25 cellular contexts compared by ENCODE assay signal in the genomic region with DNA sequence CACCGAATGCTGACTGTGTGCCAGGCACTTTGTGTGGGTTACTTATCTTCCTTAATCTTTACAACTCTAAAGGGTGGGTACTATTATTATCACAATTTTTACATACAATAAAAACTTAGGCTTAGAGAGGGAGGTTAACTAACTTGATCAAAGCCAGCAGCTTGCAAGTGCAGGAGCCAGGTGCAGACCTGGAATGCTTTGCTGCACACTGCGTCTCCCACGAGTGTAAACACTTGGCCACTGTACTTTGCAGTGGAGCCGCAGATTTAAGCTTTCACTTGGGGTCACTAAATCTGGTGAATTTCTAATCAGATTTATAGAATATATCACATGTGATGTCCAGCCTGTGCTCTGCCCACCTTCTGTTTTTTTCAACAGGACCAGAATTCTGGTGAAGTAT. TPM values are rescaled to one million over a fixed set of nuclear protein-coding genes. Genes with fewer than 3 reads are reported as not detected.
A peak's percentile ranks its signal among the peaks of the same experiment; 100 is the strongest.
DNase-seq lines count a peak whose midpoint lies in the region; ATAC-seq and TF ChIP-seq lines count a peak whose summit lies in the region.
"Had no signal": no experiment of that assay in that cellular context is flagged by ENCODE, and none has a peak within 500 bp of the region (broad histone marks: within the 10 kb centered on the region; RNA-seq: fewer than 3 reads in every experiment).

No MANE protein-coding gene starts in this region.

- H3K9me1 ChIP-seq in IMR-90 (ENCODE audit: insufficient read depth, low read length), result peaks cover 35% of the 10 kb centered on the region

- H3K36me3 ChIP-seq in IMR-90 (ENCODE audit: control insufficient read depth, insufficient read depth, low read length) (peaks cover 31% of the 10 kb centered on the region), mesenchymal stem cell (ENCODE audit: control insufficient read depth in 1 of 2, insufficient read depth in 2 of 2, low read depth in 1 of 2, low read length in 2 of 2) (peaks cover 33 to 66% of the 10 kb centered on the region in 2 experiments), smooth muscle cell (ENCODE audit: low read depth) (peaks cover 11% of the 10 kb centered on the region)

- H3K56ac ChIP-seq in IMR-90 (ENCODE audit: extremely low read depth, insufficient read depth, low read length) (no peak overlapping the region), H9 (ENCODE audit: insufficient read length, low read depth, low read length) (no peak overlapping the region)

- TF ChIP-seq RAD21 in IMR-90 (IDR thresholded peaks at IDR 0.05; ENCODE audit: low read length), result no peak

- H3K4me2 ChIP-seq in IMR-90 (ENCODE audit: low read depth, low read length) (no peak overlapping the region), mesenchymal stem cell (ENCODE audit: low read length, poor library complexity, severe bottlenecking) (no peak overlapping the region), smooth muscle cell (peak overlapping the region; percentile 5), H9 (ENCODE audit: insufficient read depth, insufficient read length, low read length) (no peak overlapping the region)
- H3K4me2 ChIP-seq: A549, BLaER1, PC-9 had no signal

- peak overlapping the region in 1 of 2 experiments; percentile 19; a peak in 2 of 4 replicates for H4K8ac ChIP-seq in IMR-90 (ENCODE audit: low read depth in 2 of 2, low read length in 2 of 2)
- no peak overlapping the region for H4K8ac ChIP-seq in mesenchymal stem cell (ENCODE audit: low read length)
- no peak overlapping the region for H4K8ac ChIP-seq in H9 (replicated peaks; ENCODE audit: insufficient read length, low read depth, low read length)

- H3K79me1 ChIP-seq in IMR-90 (ENCODE audit: low read depth in 1 of 2, low read length in 2 of 2), result peaks cover 39 to 76% of the 10 kb centered on the region in 2 experiments
- peaks cover 17% of the 10 kb centered on the region for H3K79me1 ChIP-seq in mesenchymal stem cell (replicated peaks; ENCODE audit: low read length, poor library complexity, severe bottlenecking)
- peaks cover 3% of the 10 kb centered on the region for H3K79me1 ChIP-seq in H9 (ENCODE audit: insufficient read depth, low read depth, low read length, poor library complexity, severe bottlenecking)

- H3K23ac ChIP-seq in IMR-90 (ENCODE audit: low read depth, low read length), result peak overlapping the region; percentile 7; the same call in 1 of the 2 replicates
- no peak overlapping the region for H3K23ac ChIP-seq in mesenchymal stem cell (ENCODE audit: low read length in 2 of 2)
- H3K23ac ChIP-seq in H9 (ENCODE audit: insufficient read length, low read depth, low read length), result no peak overlapping the region

- no peak overlapping the region for H3T11ph ChIP-seq in H9 (ENCODE audit: low read length)

- intact Hi-C loops in IMR-90 (cut with micrococcal nuclease), result loop anchor here (5.0 kb wide), 1 partner anchor 42 kb away; no protein-coding TSS in a partner anchor

- H4K20me1 ChIP-seq in IMR-90 (ENCODE audit: insufficient read depth, low read length) (peaks cover 12% of the 10 kb centered on the region; the same call in 1 of the 2 replicates), smooth muscle cell (ENCODE audit: low read depth) (peaks cover 77% of the 10 kb centered on the region), H9 (ENCODE audit: control insufficient read depth, insufficient read depth, insufficient read length) (no peaks in the 10 kb centered on the region)

- POLR2A ChIA-PET in IMR-90 (lab: Charles Lee; ENCODE audit: unreplicated experiment), result no interaction called here

- H3K27ac Mint-ChIP-seq in brain (peak overlapping the region in 3 of 5 experiments; percentile 29 to 84 (median 48)), H9 (no peak overlapping the region)
- H3K27ac Mint-ChIP-seq in stimulated activated memory B cell treated with anti-CD40 and anti-IgM and Interleukin-4, amounts not matched to agents 10 μg/mL and 1 μg/mL and 100 μg/mL, for 72 hours, result no peak overlapping the region
- H3K27ac Mint-ChIP-seq: CD8-positive, alpha-beta T cell had no signal

- H2AK9ac ChIP-seq in IMR-90 (replicated peaks; ENCODE audit: low read depth, low read length, poor library complexity), result no peak overlapping the region

- peak overlapping the region; percentile 59; the same call in 1 of the 2 replicates for H3K27ac ChIP-seq in IMR-90 (ENCODE audit: insufficient read depth, low read length)
- no peak overlapping the region for H3K27ac ChIP-seq in mesenchymal stem cell (ENCODE audit: low read length, poor library complexity, severe bottlenecking)
- peak overlapping the region; percentile 62 for H3K27ac ChIP-seq in smooth muscle cell (ENCODE audit: low read depth)
- H3K27ac ChIP-seq in H9 (ENCODE audit: insufficient read length, low read depth, low read length), result no peak overlapping the region
- H3K27ac ChIP-seq: A549, BLaER1, PC-9, RWPE1 had no signal

- H3K36me3 Mint-ChIP-seq in brain, result peaks cover 43% of the 10 kb centered on the region
- no peaks in the 10 kb centered on the region for H3K36me3 Mint-ChIP-seq in stimulated activated memory B cell treated with anti-CD40 and anti-IgM and Interleukin-4, amounts not matched to agents 10 μg/mL and 1 μg/mL and 100 μg/mL, for 72 hours
- H3K36me3 Mint-ChIP-seq in H9 (ENCODE audit: insufficient read depth in 1 of 3, low read depth in 3 of 3), result peaks cover 13 to 32% (median 28%) of the 10 kb centered on the region in 3 experiments
- H3K36me3 Mint-ChIP-seq: CD8-positive, alpha-beta T cell had no signal

- in situ Hi-C loops in IMR-90 (cut with MboI; ENCODE audit: low sequenced_read_pairs), result no loop called here

- H2AFZ ChIP-seq in IMR-90 (replicated peaks; ENCODE audit: low read length, poor library complexity) (no peak overlapping the region), mesenchymal stem cell (ENCODE audit: low read depth, low read length) (no peak overlapping the region), smooth muscle cell (ENCODE audit: low read depth) (no peak overlapping the region), H9 (ENCODE audit: low read length) (no peak overlapping the region)
- H2AFZ ChIP-seq: GM23248, PC-9 had no signal

- H3K9ac ChIP-seq in IMR-90 (ENCODE audit: low read depth, low read length) (no peak overlapping the region), mesenchymal stem cell (ENCODE audit: low read length) (no peak overlapping the region), smooth muscle cell (ENCODE audit: low read depth) (no peak overlapping the region), H9 (ENCODE audit: extremely low read depth, insufficient read length, low read length) (no peak overlapping the region)
- H3K9ac ChIP-seq: BLaER1, GM23248 had no signal

- H2BK5ac ChIP-seq in IMR-90 (ENCODE audit: low read depth, low read length, poor library complexity, severe bottlenecking) (peak overlapping the region; percentile 86), mesenchymal stem cell (ENCODE audit: low read depth, low read length, poor library complexity, severe bottlenecking) (no peak overlapping the region), H9 (ENCODE audit: insufficient read length, low read length) (no peak overlapping the region)

- H3K23me2 ChIP-seq in H9 (ENCODE audit: insufficient read length, low read depth, low read length, poor library complexity, severe bottlenecking), result no peaks in the 10 kb centered on the region

- no peak for ATAC-seq in IMR-90 (ENCODE audit: low read depth)
- ATAC-seq in stimulated activated memory B cell treated with anti-CD40 and anti-IgM and Interleukin-4, amounts not matched to agents 10 μg/mL and 1 μg/mL and 100 μg/mL, for 72 hours, result no peak
- ATAC-seq: A549; CD8-positive, alpha-beta T cell; GM12878; HCT116; K562 had no signal

- H2BK120ac ChIP-seq in IMR-90 (ENCODE audit: low read depth, low read length) (0 out of 2 replicates have a peak overlapping the region, but pooled peaks have one; percentile 27), mesenchymal stem cell (ENCODE audit: low read depth, low read length) (no peak overlapping the region), H9 (ENCODE audit: low read depth, low read length, poor library complexity, severe bottlenecking) (no peak overlapping the region)

- H3K79me2 ChIP-seq in smooth muscle cell (ENCODE audit: low read depth) (peaks cover 82% of the 10 kb centered on the region), H9 (ENCODE audit: insufficient read depth, low read length) (no peaks in the 10 kb centered on the region)

- DNase-seq in IMR-90, result no peak
- DNase-seq in mesenchymal stem cell, result no peak
- no peak for DNase-seq in smooth muscle cell (lab: John Stamatoyannopoulos, UW; ENCODE audit: unreplicated experiment)
- DNase-seq in DMS 273 treated with DMSO at 0.1 percent for 48 hours (lab: John Stamatoyannopoulos, UW), result no peak
- DNase-seq in H9, result no peak
- DNase-seq: Calu3; CD8-positive, alpha-beta T cell; DMS53; EL; GM23248; NCI-H1105 treated with DMSO at 0.1 percent for 48 hours; NCI-H1694; NCI-H2081 treated with DMSO at 0.1 percent for 48 hours; NCI-H2227 treated with DMSO at 0.1 percent for 48 hours; NCI-H510A treated with DMSO at 0.1 percent for 48 hours; NCI-H82; PC-9 had no signal

- H2BK20ac ChIP-seq in IMR-90 (ENCODE audit: low read depth, low read length) (no peak overlapping the region; the same call in 1 of the 2 replicates), H9 (ENCODE audit: low read depth, low read length, poor library complexity, severe bottlenecking) (no peak overlapping the region)

- no peak for TF ChIP-seq POLR2A in IMR-90 (IDR thresholded peaks at IDR 0.05; ENCODE audit: low read depth, low read length)

- no peak for TF ChIP-seq CTCF in IMR-90 (conservative IDR thresholded peaks at IDR 0.05; ENCODE audit: low read depth, low read length)
- TF ChIP-seq CTCF in brain (conservative IDR thresholded peaks at IDR 0.05), result no peak
- TF ChIP-seq CTCF in smooth muscle cell (IDR thresholded peaks at IDR 0.05; ENCODE audit: borderline replicate concordance, insufficient read depth, poor library complexity, severe bottlenecking), result no peak
- TF ChIP-seq CTCF in H9 (conservative IDR thresholded peaks at IDR 0.05), result no peak

- H2BK15ac ChIP-seq in IMR-90 (ENCODE audit: low read depth, low read length) (0 out of 3 replicates have a peak overlapping the region, but pooled peaks have one; percentile 71), mesenchymal stem cell (ENCODE audit: low read depth, poor library complexity, severe bottlenecking) (no peak overlapping the region), H9 (ENCODE audit: low read depth, low read length) (no peak overlapping the region)

- BruUV-seq in IMR-90 (replicated peaks; lab: Mats Ljungman, UMichigan), result no TSS peak

- H3K18ac ChIP-seq in IMR-90 (ENCODE audit: low read depth, low read length), result peak overlapping the region; percentile 24; the same call in 1 of the 2 replicates
- no peak overlapping the region for H3K18ac ChIP-seq in mesenchymal stem cell (ENCODE audit: low read depth in 1 of 2, low read length in 2 of 2)
- H3K18ac ChIP-seq in H9 (ENCODE audit: insufficient read length, low read depth, low read length), result no peak overlapping the region

- peak overlapping the region; percentile 58; the same call in 1 of the 2 replicates for H3K14ac ChIP-seq in IMR-90 (replicated peaks; ENCODE audit: low read depth, low read length)
- no peak overlapping the region for H3K14ac ChIP-seq in mesenchymal stem cell (ENCODE audit: low read length in 2 of 2)
- H3K14ac ChIP-seq in H9 (ENCODE audit: insufficient read depth, low read length), result no peak overlapping the region

- H3K4me1 ChIP-seq in IMR-90 (ENCODE audit: control insufficient read depth, insufficient read depth, low read length), result peaks cover 28% of the 10 kb centered on the region
- H3K4me1 ChIP-seq in mesenchymal stem cell (ENCODE audit: control insufficient read depth, insufficient read depth, low read depth, low read length), result peaks cover 12% of the 10 kb centered on the region
- no peaks in the 10 kb centered on the region for H3K4me1 ChIP-seq in smooth muscle cell (ENCODE audit: low read depth)
- no peaks in the 10 kb centered on the region; the same call in 1 of the 2 replicates for H3K4me1 ChIP-seq in H9 (ENCODE audit: insufficient read depth, low read length)
- H3K4me1 ChIP-seq: A549, BLaER1 had no signal

- H3K9me3 ChIP-seq in IMR-90 (ENCODE audit: control insufficient read depth, insufficient read depth, low read length) (no peaks in the 10 kb centered on the region), mesenchymal stem cell (ENCODE audit: control insufficient read depth, low read length) (no peaks in the 10 kb centered on the region), smooth muscle cell (replicated peaks; ENCODE audit: low read depth) (no peaks in the 10 kb centered on the region), H9 (ENCODE audit: control insufficient read depth, low read depth, low read length) (no peaks in the 10 kb centered on the region)
- H3K9me3 ChIP-seq: A549 had no signal

- WGBS in IMR-90 (ENCODE audit: extremely low coverage in 2 of 2, insufficient read length in 1 of 2), 2 experiments, result no CpG with 5 or more reads among the region's 4 CpGs
- 94% methylated on average over 2 of the region's 4 CpGs for WGBS in mesenchymal stem cell
- 79% methylated on average over 4 of the region's 4 CpGs for WGBS in smooth muscle cell (ENCODE audit: low lambda C conversion rate)
- no CpG with 5 or more reads among the region's 4 CpGs for WGBS in H9 (ENCODE audit: extremely low coverage, insufficient read length, low lambda C conversion rate)

- H3K27me3 ChIP-seq in IMR-90 (ENCODE audit: control insufficient read depth, insufficient read depth, low read length) (no peaks in the 10 kb centered on the region), mesenchymal stem cell (ENCODE audit: control insufficient read depth in 1 of 2, insufficient read depth in 1 of 2, low read length in 2 of 2) (no peaks in the 10 kb centered on the region), smooth muscle cell (ENCODE audit: low read depth) (no peaks in the 10 kb centered on the region), H9 (ENCODE audit: insufficient read depth, low read length) (no peaks in the 10 kb centered on the region)
- H3K27me3 ChIP-seq: BLaER1 had no signal

- CTCF ChIA-PET in IMR-90 (lab: Yijun Ruan, JAX), result no interaction called here

- no peak overlapping the region for H2BK12ac ChIP-seq in mesenchymal stem cell (ENCODE audit: low read length in 2 of 2)
- no peak overlapping the region for H2BK12ac ChIP-seq in H9 (ENCODE audit: insufficient read length, low read depth, low read length)

- no peak overlapping the region for H4K91ac ChIP-seq in IMR-90 (ENCODE audit: insufficient read depth, low read depth, low read length)
- no peak overlapping the region for H4K91ac ChIP-seq in mesenchymal stem cell (ENCODE audit: low read length)
- H4K91ac ChIP-seq in H9 (ENCODE audit: insufficient read length, low read depth, low read length), result no peak overlapping the region

- H3K4me3 Mint-ChIP-seq in brain (no peak overlapping the region), H9 (no peak overlapping the region)
- no peak overlapping the region for H3K4me3 Mint-ChIP-seq in stimulated activated memory B cell treated with anti-CD40 and anti-IgM and Interleukin-4, amounts not matched to agents 10 μg/mL and 1 μg/mL and 100 μg/mL, for 72 hours
- H3K4me3 Mint-ChIP-seq: CD8-positive, alpha-beta T cell had no signal

- H4K5ac ChIP-seq in IMR-90 (ENCODE audit: low read depth, low read length) (no peak overlapping the region), H9 (ENCODE audit: insufficient read length, low read depth, low read length) (no peak overlapping the region)

- H3K4me1 Mint-ChIP-seq in brain (peaks cover 29% of the 10 kb centered on the region), H9 (peaks cover 0 to 4% of the 10 kb centered on the region in 2 experiments; a peak in 1 of 4 replicates)
- no peaks in the 10 kb centered on the region for H3K4me1 Mint-ChIP-seq in stimulated activated memory B cell treated with anti-CD40 and anti-IgM and Interleukin-4, amounts not matched to agents 10 μg/mL and 1 μg/mL and 100 μg/mL, for 72 hours

- H3K9me3 Mint-ChIP-seq in brain, result peaks cover 0 to 4% (median 0%) of the 10 kb centered on the region in 5 experiments
- H3K9me3 Mint-ChIP-seq in stimulated activated memory B cell treated with anti-CD40 and anti-IgM and Interleukin-4, amounts not matched to agents 10 μg/mL and 1 μg/mL and 100 μg/mL, for 72 hours, result no peaks in the 10 kb centered on the region
- no peaks in the 10 kb centered on the region for H3K9me3 Mint-ChIP-seq in H9
- H3K9me3 Mint-ChIP-seq: CD8-positive, alpha-beta T cell had no signal

- H2AK5ac ChIP-seq in IMR-90 (ENCODE audit: low read depth, low read length) (peak overlapping the region; percentile 29), mesenchymal stem cell (ENCODE audit: low read length, severe bottlenecking) (peak overlapping the region; percentile 67), H9 (ENCODE audit: insufficient read length, low read length) (no peak overlapping the region)

- dilution Hi-C loops in IMR-90 (cut with HindIII; ENCODE audit: low sequenced_read_pairs, unreplicated experiment), result no loop called here

- no peaks in the 10 kb centered on the region for H3K27me3 Mint-ChIP-seq in brain
- no peaks in the 10 kb centered on the region for H3K27me3 Mint-ChIP-seq in stimulated activated memory B cell treated with anti-CD40 and anti-IgM and Interleukin-4, amounts not matched to agents 10 μg/mL and 1 μg/mL and 100 μg/mL, for 72 hours
- H3K27me3 Mint-ChIP-seq in H9 (ENCODE audit: low read depth), result no peaks in the 10 kb centered on the region

- peaks cover 38% of the 10 kb centered on the region for H3F3A ChIP-seq in smooth muscle cell (ENCODE audit: low read depth)

- H3K4me3 ChIP-seq in IMR-90 (ENCODE audit: insufficient read depth, low read depth, low read length) (no peak overlapping the region), mesenchymal stem cell (ENCODE audit: insufficient read depth in 1 of 2, low read depth in 1 of 2, low read length in 2 of 2) (no peak overlapping the region), smooth muscle cell (no peak overlapping the region)
- H3K4me3 ChIP-seq: A549, BLaER1, GM12878, GM23248, K562, PC-9 had no signal

- H3K4ac ChIP-seq in IMR-90 (ENCODE audit: low read depth, low read length), result 0 out of 2 replicates have a peak overlapping the region, but pooled peaks have one; percentile 34
- no peak overlapping the region for H3K4ac ChIP-seq in mesenchymal stem cell (ENCODE audit: low read depth in 1 of 2, low read length in 2 of 2)
- H3K4ac ChIP-seq in H9 (ENCODE audit: low read depth, low read length), result no peak overlapping the region

RNA-seq across cellular contexts. Expression of gene AMOTL1, which starts 36.7 kb away (rescaled TPM):
- total RNA-seq in IMR-90 (2012; rRNA removed) (49.5 and 58.6 TPM in 2 replicates), smooth muscle cell (61.0 and 63.5 TPM in 2 replicates), H9 (2021) (18.5 and 20.2 TPM in 2 replicates)
- polyA plus RNA-seq in IMR-90 (2012; rRNA removed) (18.4 and 18.6 TPM in 2 replicates), brain (ENCODE audit: insufficient read depth, low read depth, low replicate concordance) (65.6 TPM), smooth muscle cell (23.4 and 23.8 TPM in 2 replicates)
- polyA plus RNA-seq in IMR-90 (2012; cell fraction: cytosol; rRNA removed), result 7.3 and 11.0 TPM in 2 replicates
- polyA plus RNA-seq in IMR-90 (2012; cell fraction: nucleus; rRNA removed; ENCODE audit: low replicate concordance), result 12.2 and 20.9 TPM in 2 replicates
- polyA plus RNA-seq in mesenchymal stem cell (2013, experiment 1 of 2), result 20.5 TPM
- polyA plus RNA-seq in mesenchymal stem cell (2013, experiment 2 of 2), result 19.9 TPM

Comparison
In these comparisons a context has a peak if more than half of its experiments do, and no peak if none do; other contexts are left out.
1. H3K27ac ChIP-seq: peak in IMR-90 (single experiment) and smooth muscle cell (single experiment); none in mesenchymal stem cell (single experiment) and H9 (single experiment).
2. H3K27ac Mint-ChIP-seq: peak in brain (3 of 5); none in stimulated activated memory B cell treated with anti-CD40 and anti-IgM and Interleukin-4, amounts not matched to agents 10 μg/mL and 1 μg/mL and 100 μg/mL, for 72 hours (single experiment) and H9 (0 of 3).